17 cellular contexts compared by ENCODE assay signal in the genomic region with DNA sequence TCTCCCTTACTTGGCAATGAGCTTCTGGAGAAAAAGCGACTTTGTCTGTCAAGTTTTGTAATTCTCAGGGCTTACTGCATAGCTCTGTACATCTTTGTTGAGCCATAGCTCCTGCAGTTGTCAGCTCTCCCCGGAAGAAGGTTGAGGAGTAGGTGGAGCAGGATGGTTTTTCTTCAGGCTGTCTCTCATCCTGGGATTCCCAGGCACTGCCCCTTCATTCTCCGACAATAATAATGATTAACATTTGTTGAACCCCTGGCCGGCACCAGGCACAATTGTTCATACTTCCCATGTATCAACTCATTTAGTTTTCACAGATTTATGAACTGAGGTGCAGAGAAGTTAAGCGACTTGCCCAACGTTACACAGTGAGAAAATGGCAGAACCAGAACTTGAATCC. TPM values are rescaled to one million over a fixed set of nuclear protein-coding genes. Genes with fewer than 3 reads are reported as not detected.
A peak's percentile ranks its signal among the peaks of the same experiment; 100 is the strongest.
DNase-seq lines count a peak whose midpoint lies in the region; ATAC-seq and TF ChIP-seq lines count a peak whose summit lies in the region.
"Had no signal": no experiment of that assay in that cellular context is flagged by ENCODE, and none has a peak within 500 bp of the region (broad histone marks: within the 10 kb centered on the region; RNA-seq: fewer than 3 reads in every experiment).

No MANE protein-coding gene starts in this region.

- H3K27ac ChIP-seq in colonic mucosa, result peak overlapping the region; percentile 39
- H3K27ac ChIP-seq in muscle layer of duodenum (ENCODE audit: low read length), result peak overlapping the region; percentile 67
- peak overlapping the region; percentile 89 for H3K27ac ChIP-seq in subcutaneous abdominal adipose tissue (ENCODE audit: low read depth, low read length)
- H3K27ac ChIP-seq: foreskin keratinocyte had no signal

- peaks cover 6% of the 10 kb centered on the region for H3K27me3 Mint-ChIP-seq in activated CD8-positive, alpha-beta T cell treated with anti-CD3 and anti-CD28 coated beads, Interleukin-2, amount 10 ng/mL, durations not matched to agents 7 days and 5 days (ENCODE audit: low read depth)
- no peaks in the 10 kb centered on the region for H3K27me3 Mint-ChIP-seq in activated CD8-positive, alpha-beta T cell treated with anti-CD3 and anti-CD28 coated beads for 36 hours

- H3K36me3 Mint-ChIP-seq in activated CD8-positive, alpha-beta T cell treated with anti-CD3 and anti-CD28 coated beads, Interleukin-2, amount 10 ng/mL, durations not matched to agents 7 days and 5 days (ENCODE audit: low read depth), result no peaks in the 10 kb centered on the region
- H3K36me3 Mint-ChIP-seq in activated CD8-positive, alpha-beta T cell treated with anti-CD3 and anti-CD28 coated beads for 36 hours (ENCODE audit: low read depth), result no peaks in the 10 kb centered on the region

- H3K4me3 ChIP-seq in colonic mucosa, result no peak overlapping the region
- no peak overlapping the region for H3K4me3 ChIP-seq in muscle layer of duodenum (ENCODE audit: low read depth in 1 of 2, low read length in 2 of 2)
- peak overlapping the region in 1 of 5 donors; percentile 13 for H3K4me3 ChIP-seq in subcutaneous abdominal adipose tissue (ENCODE audit: low read depth in 1 of 5, low read length in 5 of 5)
- H3K4me3 ChIP-seq: adrenal gland, skin epidermis had no signal

- no peak for DNase-seq in activated CD8-positive, alpha-beta T cell treated with anti-CD3 and anti-CD28 coated beads, Interleukin-2, amount 10 ng/mL, durations not matched to agents 7 days and 5 days
- no peak for DNase-seq in activated CD8-positive, alpha-beta T cell treated with anti-CD3 and anti-CD28 coated beads for 36 hours
- DNase-seq in colonic mucosa (no peak), NCI-H2227 treated with DMSO at 0.1 percent for 48 hours (lab: John Stamatoyannopoulos, UW) (no peak), kidney glomerular epithelial cell (lab: John Stamatoyannopoulos, UW) (no peak)
- DNase-seq: activated CD4-positive, alpha-beta T cell treated with anti-CD3 and anti-CD28 coated beads for 1 hour; activated T-cell treated with anti-CD3 and anti-CD28 coated beads, Interleukin-2, amount 50 U/mL, for 24 hours; cerebellar nuclear complex; DMS153; foreskin keratinocyte; occipital lobe; SHP77 treated with DMSO at 0.1 percent for 48 hours had no signal

- H3K9ac ChIP-seq in colonic mucosa (ENCODE audit: low read depth in 2 of 2, low read length in 2 of 2) (no peak overlapping the region), subcutaneous abdominal adipose tissue (ENCODE audit: low read length in 5 of 5) (peak overlapping the region in 1 of 5 donors; percentile 17)

- TF ChIP-seq CTCF in activated CD8-positive, alpha-beta T cell treated with anti-CD3 and anti-CD28 coated beads for 36 hours (IDR thresholded peaks at IDR 0.05), result no peak
- TF ChIP-seq CTCF in colonic mucosa (IDR thresholded peaks at IDR 0.05), result no peak

- H3K36me3 ChIP-seq in colonic mucosa, result no peaks in the 10 kb centered on the region
- H3K36me3 ChIP-seq in muscle layer of duodenum (ENCODE audit: control insufficient read depth in 1 of 2, insufficient read depth in 2 of 2, low read length in 2 of 2), result no peaks in the 10 kb centered on the region
- no peaks in the 10 kb centered on the region for H3K36me3 ChIP-seq in subcutaneous abdominal adipose tissue (ENCODE audit: control insufficient read depth in 5 of 5, insufficient read depth in 5 of 5, low read length in 5 of 5)
- H3K36me3 ChIP-seq: adrenal gland had no signal

- H3K27ac Mint-ChIP-seq in activated CD8-positive, alpha-beta T cell treated with anti-CD3 and anti-CD28 coated beads, Interleukin-2, amount 10 ng/mL, durations not matched to agents 7 days and 5 days, result peak overlapping the region; percentile 12
- H3K27ac Mint-ChIP-seq in activated CD8-positive, alpha-beta T cell treated with anti-CD3 and anti-CD28 coated beads for 36 hours, result no peak overlapping the region
- H3K27ac Mint-ChIP-seq: activated T-cell treated with anti-CD3 and anti-CD28 coated beads, Interleukin-2, amount 50 U/mL, for 24 hours had no signal

- CTCF ChIA-PET in activated CD8-positive, alpha-beta T cell treated with anti-CD3 and anti-CD28 coated beads, Interleukin-2, amount 10 ng/mL, durations not matched to agents 7 days and 5 days (lab: Charles Lee), result interaction anchor here (0.6 to 8.6 kb wide), 15 partner anchors 10 to 386 kb away, joined by 3 to 82 read pairs (median 3); a partner anchor contains a TSS
- CTCF ChIA-PET in activated CD8-positive, alpha-beta T cell treated with anti-CD3 and anti-CD28 coated beads for 36 hours (lab: Charles Lee), result interaction anchor here (1.1 to 7.3 kb wide), 9 partner anchors 8 to 317 kb away, joined by 3 to 68 read pairs (median 6); a partner anchor contains a TSS

- H3K9me3 ChIP-seq in colonic mucosa (no peaks in the 10 kb centered on the region), muscle layer of duodenum (ENCODE audit: control insufficient read depth in 1 of 2, low read length in 2 of 2) (no peaks in the 10 kb centered on the region), subcutaneous abdominal adipose tissue (ENCODE audit: control insufficient read depth in 5 of 5, low read length in 5 of 5) (no peaks in the 10 kb centered on the region)
- H3K9me3 ChIP-seq: adrenal gland had no signal

- no peaks in the 10 kb centered on the region for H3K27me3 ChIP-seq in colonic mucosa
- H3K27me3 ChIP-seq in muscle layer of duodenum (ENCODE audit: low read depth, low read length), result no peaks in the 10 kb centered on the region
- no peaks in the 10 kb centered on the region for H3K27me3 ChIP-seq in subcutaneous abdominal adipose tissue (ENCODE audit: control insufficient read depth in 5 of 5, insufficient read depth in 4 of 5, low read length in 5 of 5)
- H3K27me3 ChIP-seq: adrenal gland, foreskin keratinocyte had no signal

- no peak overlapping the region for H3K4me3 Mint-ChIP-seq in activated CD8-positive, alpha-beta T cell treated with anti-CD3 and anti-CD28 coated beads, Interleukin-2, amount 10 ng/mL, durations not matched to agents 7 days and 5 days
- no peak overlapping the region for H3K4me3 Mint-ChIP-seq in activated CD8-positive, alpha-beta T cell treated with anti-CD3 and anti-CD28 coated beads for 36 hours
- H3K4me3 Mint-ChIP-seq: activated T-cell treated with anti-CD3 and anti-CD28 coated beads, Interleukin-2, amount 50 U/mL, for 24 hours had no signal

- H3K4me1 Mint-ChIP-seq in activated CD8-positive, alpha-beta T cell treated with anti-CD3 and anti-CD28 coated beads, Interleukin-2, amount 10 ng/mL, durations not matched to agents 7 days and 5 days (ENCODE audit: low read depth), result peaks cover 19% of the 10 kb centered on the region
- peaks cover 14% of the 10 kb centered on the region for H3K4me1 Mint-ChIP-seq in activated CD8-positive, alpha-beta T cell treated with anti-CD3 and anti-CD28 coated beads for 36 hours (ENCODE audit: low read depth)

- H3K9me3 Mint-ChIP-seq in activated CD8-positive, alpha-beta T cell treated with anti-CD3 and anti-CD28 coated beads, Interleukin-2, amount 10 ng/mL, durations not matched to agents 7 days and 5 days (ENCODE audit: insufficient read depth), result no peaks in the 10 kb centered on the region
- H3K9me3 Mint-ChIP-seq in activated CD8-positive, alpha-beta T cell treated with anti-CD3 and anti-CD28 coated beads for 36 hours, result no peaks in the 10 kb centered on the region
- H3K9me3 Mint-ChIP-seq: activated T-cell treated with anti-CD3 and anti-CD28 coated beads, Interleukin-2, amount 50 U/mL, for 24 hours had no signal

- intact Hi-C loops in activated CD8-positive, alpha-beta T cell treated with anti-CD3 and anti-CD28 coated beads for 36 hours (cut with micrococcal nuclease), result no loop called here
- intact Hi-C loops in colonic mucosa (cut with DNase I), result no loop called here

- no peak for ATAC-seq in activated CD8-positive, alpha-beta T cell treated with anti-CD3 and anti-CD28 coated beads, Interleukin-2, amount 10 ng/mL, durations not matched to agents 7 days and 5 days
- no peak for ATAC-seq in activated CD8-positive, alpha-beta T cell treated with anti-CD3 and anti-CD28 coated beads for 36 hours
- ATAC-seq in GM19397 (IDR thresholded peaks at IDR 0.05; ENCODE audit: unreplicated experiment), result no peak

- POLR2A ChIA-PET in activated CD8-positive, alpha-beta T cell treated with anti-CD3 and anti-CD28 coated beads, Interleukin-2, amount 10 ng/mL, durations not matched to agents 7 days and 5 days (lab: Charles Lee), result interaction anchor here (0.7 to 1.5 kb wide), 2 partner anchors 18 to 228 kb away, joined by 4 to 5 read pairs; a partner anchor contains a TSS
- POLR2A ChIA-PET in activated CD8-positive, alpha-beta T cell treated with anti-CD3 and anti-CD28 coated beads for 36 hours (lab: Charles Lee), result interaction anchor here (1.2 kb wide), 1 partner anchor 24 kb away, joined by 3 read pairs; a partner anchor contains a TSS

- H3K4me1 ChIP-seq in colonic mucosa (peaks cover 4% of the 10 kb centered on the region), muscle layer of duodenum (ENCODE audit: control insufficient read depth in 1 of 2, insufficient read depth in 2 of 2, low read length in 2 of 2) (peaks cover 15 to 42% of the 10 kb centered on the region in 2 donors), subcutaneous abdominal adipose tissue (ENCODE audit: control insufficient read depth in 5 of 5, insufficient read depth in 5 of 5, low read length in 5 of 5) (peaks cover 34 to 78% (median 73%) of the 10 kb centered on the region in 5 donors)

RNA-seq across cellular contexts. Expression of a gene that starts 23.5 kb away (rescaled TPM):
- 1 to 10 TPM; 1.2 to 1.3 TPM for total RNA-seq in activated CD8-positive, alpha-beta T cell treated with anti-CD3 and anti-CD28 coated beads, Interleukin-2, amount 10 ng/mL, durations not matched to agents 7 days and 5 days
- total RNA-seq in activated CD8-positive, alpha-beta T cell treated with anti-CD3 and anti-CD28 coated beads for 36 hours, result 10 to 100 TPM; 14.2 to 15.4 TPM
- 100 to 1,000 TPM in 1 of 2 donors, 10 to 100 TPM in 1; 77.5 to 165 TPM for total RNA-seq in colonic mucosa

Comparison
In these comparisons a context has a peak if more than half of its experiments do, and no peak if none do; other contexts are left out.
1. RNA of a gene that starts 23.5 kb away (total RNA-seq): 77.5 to 165 TPM in colonic mucosa and 14.2 to 15.4 TPM in activated CD8-positive, alpha-beta T cell treated with anti-CD3 and anti-CD28 coated beads for 36 hours; 1.2 to 1.3 TPM in activated CD8-positive, alpha-beta T cell treated with anti-CD3 and anti-CD28 coated beads, Interleukin-2, amount 10 ng/mL, durations not matched to agents 7 days and 5 days; every median in the first group is over 4 times any median in the second.
2. H3K27ac ChIP-seq: peak in every context shown above with its lines; median percentile 89 in subcutaneous abdominal adipose tissue; 67 in muscle layer of duodenum; 39 in colonic mucosa.